Comparison of ENCODE assay signal across 29 cellular contexts in the genomic region with DNA sequence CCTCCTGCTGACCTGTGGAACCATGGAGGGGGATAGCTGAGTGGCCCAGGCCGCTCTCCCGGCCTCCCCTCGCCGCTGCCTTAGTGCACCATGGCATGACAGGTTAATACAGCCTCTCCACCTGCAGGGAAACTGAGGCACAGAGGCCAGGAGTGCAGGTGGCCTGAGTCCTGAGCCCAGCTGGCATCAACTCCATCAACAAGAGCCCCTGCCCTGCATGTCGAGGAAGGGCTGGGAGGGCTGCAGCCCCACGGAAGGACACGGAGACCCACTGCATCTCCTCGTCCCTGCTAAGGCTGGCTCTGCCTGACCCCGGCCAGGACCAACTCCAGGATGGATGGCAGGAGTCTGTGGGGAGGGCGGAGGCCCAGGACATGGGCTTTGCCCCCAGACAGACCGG. TPM values are rescaled to one million over a fixed set of nuclear protein-coding genes. Genes with fewer than 3 reads are reported as not detected.
"Had no signal": no experiment of that assay in that cellular context is flagged by ENCODE, and none has a peak within 500 bp of the region (broad histone marks: within the 10 kb centered on the region; RNA-seq: fewer than 3 reads in every experiment).

No MANE protein-coding gene starts in this region.

- H3K9me3 Mint-ChIP-seq: stimulated activated effector memory CD8-positive, alpha-beta T cell treated with anti-CD3 and anti-CD28 coated beads, Interleukin-12 subunit alpha, Interleukin-12 subunit beta, amount 100 ng/mL, for 72 hours; stimulated activated naive B cell treated with anti-CD40 and anti-IgM and Interleukin-4, amounts not matched to agents 10 μg/mL and 1 μg/mL and 100 μg/mL, for 72 hours; stimulated activated naive CD8-positive, alpha-beta T cell treated with anti-CD3 and anti-CD28 coated beads, Interleukin-15, amount 100 ng/mL, for 72 hours; stimulated activated naive CD8-positive, alpha-beta T cell treated with anti-CD3 and anti-CD28 coated beads, Interleukin-15, Interleukin-2, amounts not matched to agents 100 ng/mL and 50 ng/mL, for 24 hours; type B pancreatic cell had no signal

- H3K4me1 Mint-ChIP-seq: stimulated activated effector memory CD8-positive, alpha-beta T cell treated with anti-CD3 and anti-CD28 coated beads, Interleukin-12 subunit alpha, Interleukin-12 subunit beta, amount 100 ng/mL, for 72 hours; stimulated activated memory B cell treated with anti-CD40 and anti-IgM and Interleukin-4, amounts not matched to agents 10 μg/mL and 1 μg/mL and 100 μg/mL, for 72 hours; stimulated activated naive B cell treated with anti-CD40 and anti-IgM and Interleukin-4, amounts not matched to agents 10 μg/mL and 1 μg/mL and 100 μg/mL, for 72 hours; stimulated activated naive CD8-positive, alpha-beta T cell treated with anti-CD3 and anti-CD28 coated beads, Interleukin-15, amount 100 ng/mL, for 72 hours had no signal

- H3K27ac Mint-ChIP-seq: stimulated activated effector memory CD8-positive, alpha-beta T cell treated with anti-CD3 and anti-CD28 coated beads, Interleukin-12 subunit alpha, Interleukin-12 subunit beta, amount 100 ng/mL, for 72 hours; stimulated activated memory B cell treated with anti-CD40 and anti-IgM and Interleukin-4, amounts not matched to agents 10 μg/mL and 1 μg/mL and 100 μg/mL, for 72 hours; stimulated activated naive B cell treated with anti-CD40 and anti-IgM and Interleukin-4, amounts not matched to agents 10 μg/mL and 1 μg/mL and 100 μg/mL, for 72 hours; stimulated activated naive CD8-positive, alpha-beta T cell treated with anti-CD3 and anti-CD28 coated beads, Interleukin-15, amount 100 ng/mL, for 72 hours; stimulated activated naive CD8-positive, alpha-beta T cell treated with anti-CD3 and anti-CD28 coated beads, Interleukin-15, Interleukin-2, amounts not matched to agents 100 ng/mL and 50 ng/mL, for 24 hours; type B pancreatic cell had no signal

- H3K27ac ChIP-seq: stomach, suprapubic skin, testis, thoracic aorta, thyroid gland, tibial artery, tibial nerve, transverse colon, upper lobe of left lung, upper lobe of right lung, uterus, vagina had no signal

- FAIRE-seq: urothelium cell line had no signal

- H3K36me3 Mint-ChIP-seq: stimulated activated effector memory CD8-positive, alpha-beta T cell treated with anti-CD3 and anti-CD28 coated beads, Interleukin-12 subunit alpha, Interleukin-12 subunit beta, amount 100 ng/mL, for 72 hours; stimulated activated memory B cell treated with anti-CD40 and anti-IgM and Interleukin-4, amounts not matched to agents 10 μg/mL and 1 μg/mL and 100 μg/mL, for 72 hours; stimulated activated naive B cell treated with anti-CD40 and anti-IgM and Interleukin-4, amounts not matched to agents 10 μg/mL and 1 μg/mL and 100 μg/mL, for 72 hours; type B pancreatic cell had no signal

- H3K4me3 ChIP-seq: stomach, suprapubic skin, testis, thoracic aorta, thyroid gland, tibial artery, tibial nerve, transverse colon, upper lobe of left lung, upper lobe of right lung, uterus, vagina had no signal

- H3K36me3 ChIP-seq: stomach, suprapubic skin, thoracic aorta, thyroid gland, tibial artery, tibial nerve, transverse colon, upper lobe of left lung, upper lobe of right lung, uterus, vagina had no signal

- H3K4me1 ChIP-seq: stomach, suprapubic skin, testis, thyroid gland, tibial artery, tibial nerve, transverse colon, upper lobe of left lung, upper lobe of right lung, uterus, vagina had no signal

- H3K9me3 ChIP-seq: suprapubic skin, testis, thoracic aorta, thyroid gland, tibial nerve, transverse colon, upper lobe of left lung, upper lobe of right lung, uterus, vagina had no signal

- H3K4me3 Mint-ChIP-seq: stimulated activated effector memory CD8-positive, alpha-beta T cell treated with anti-CD3 and anti-CD28 coated beads, Interleukin-12 subunit alpha, Interleukin-12 subunit beta, amount 100 ng/mL, for 72 hours; stimulated activated memory B cell treated with anti-CD40 and anti-IgM and Interleukin-4, amounts not matched to agents 10 μg/mL and 1 μg/mL and 100 μg/mL, for 72 hours; stimulated activated naive B cell treated with anti-CD40 and anti-IgM and Interleukin-4, amounts not matched to agents 10 μg/mL and 1 μg/mL and 100 μg/mL, for 72 hours; stimulated activated naive CD8-positive, alpha-beta T cell treated with anti-CD3 and anti-CD28 coated beads, Interleukin-15, amount 100 ng/mL, for 72 hours; stimulated activated naive CD8-positive, alpha-beta T cell treated with anti-CD3 and anti-CD28 coated beads, Interleukin-15, Interleukin-2, amounts not matched to agents 100 ng/mL and 50 ng/mL, for 24 hours; type B pancreatic cell had no signal

- DNase-seq: stimulated activated CD4-positive, alpha-beta T cell treated with anti-CD3 and anti-CD28 coated beads, Interleukin-2, amount 100 ng/mL, for 48 hours; stimulated activated CD4-positive, alpha-beta T cell treated with anti-CD3 and anti-CD28 coated beads, Interleukin-4, amount 100 ng/mL, for 1 hour; stimulated activated CD4-positive, alpha-beta T cell treated with anti-CD3 and anti-CD28 coated beads, Interleukin-4, amount 100 ng/mL, for 24 hours; stimulated activated CD4-positive, alpha-beta T cell treated with anti-CD3 and anti-CD28 coated beads, Interleukin-4, amount 100 ng/mL, for 4 hours; stimulated activated CD8-positive, alpha-beta memory T cell treated with anti-CD3 and anti-CD28 coated beads, Interleukin-4, amount 100 ng/mL, for 48 hours; stimulated activated naive B cell treated with anti-CD40 and anti-IgM and Interleukin-4, amounts not matched to agents 10 μg/mL and 1 μg/mL and 100 μg/mL, for 72 hours; stimulated activated naive CD4-positive, alpha-beta T cell; stimulated activated naive CD4-positive, alpha-beta T cell treated with Interleukin-2 at 50 U/mL for 16 hours; stimulated activated naive CD8-positive, alpha-beta T cell treated with anti-CD3 and anti-CD28 coated beads, Interleukin-15, amount 100 ng/mL, for 72 hours; stimulated activated naive CD8-positive, alpha-beta T cell treated with anti-CD3 and anti-CD28 coated beads, Interleukin-15, Interleukin-2, amounts not matched to agents 100 U/mL and 50 U/mL, for 24 hours; stomach; testis; thyroid gland; tibial artery; transverse colon; trophoblast cell; upper lobe of right lung; uterus had no signal

- ATAC-seq: stimulated activated effector memory CD8-positive, alpha-beta T cell treated with anti-CD3 and anti-CD28 coated beads, Interleukin-12 subunit alpha, Interleukin-12 subunit beta, amount 100 ng/mL, for 72 hours; stimulated activated memory B cell treated with anti-CD40 and anti-IgM and Interleukin-4, amounts not matched to agents 10 μg/mL and 1 μg/mL and 100 μg/mL, for 72 hours; stimulated activated naive B cell treated with anti-CD40 and anti-IgM and Interleukin-4, amounts not matched to agents 10 μg/mL and 1 μg/mL and 100 μg/mL, for 72 hours; stimulated activated naive CD8-positive, alpha-beta T cell treated with anti-CD3 and anti-CD28 coated beads, Interleukin-15, Interleukin-2, amounts not matched to agents 100 U/mL and 50 U/mL, for 24 hours; upper lobe of right lung had no signal

- H3K27me3 ChIP-seq: testis, thyroid gland, upper lobe of left lung, uterus, vagina had no signal

- H3K27me3 Mint-ChIP-seq: stimulated activated naive CD8-positive, alpha-beta T cell treated with anti-CD3 and anti-CD28 coated beads, Interleukin-15, Interleukin-2, amounts not matched to agents 100 ng/mL and 50 ng/mL, for 24 hours had no signal

RNA-seq across cellular contexts. Expression of a gene that starts 27.2 kb away (rescaled TPM):
- total RNA-seq: subcutaneous adipose tissue, thoracic aorta, vagina had no signal
